Comparison of ENCODE assay signal across 23 cellular contexts in genomic region chr5:83464261-83464660, GRCh38. TPM values are rescaled to one million over a fixed set of nuclear protein-coding genes. Genes with fewer than 3 reads are reported as not detected.
DNase-seq lines count a peak whose midpoint lies in the region; ATAC-seq and TF ChIP-seq lines count a peak whose summit lies in the region.
"Had no signal": no experiment of that assay in that cellular context is flagged by ENCODE, and none has a peak within 500 bp of the region (broad histone marks: within the 10 kb centered on the region; RNA-seq: fewer than 3 reads in every experiment).

No MANE protein-coding gene starts in this region.

- H3K4me3 Mint-ChIP-seq in endodermal cell, result peak overlapping the region; percentile 39
- no peak overlapping the region for H3K4me3 Mint-ChIP-seq in activated CD4-positive, alpha-beta T cell treated with anti-CD3 and anti-CD28 coated beads, Interleukin-2, amount 10 ng/mL, durations not matched to agents 7 days and 5 days
- H3K4me3 Mint-ChIP-seq: CD4-positive, CD25-positive, alpha-beta regulatory T cell had no signal

- H3K4me2 ChIP-seq in DND-41 (ENCODE audit: insufficient read depth, low read length) (no peak overlapping the region), mesendoderm (ENCODE audit: low read length) (no peak overlapping the region)
- H3K4me2 ChIP-seq: BLaER1, KMS-11 had no signal

- H3K4me1 ChIP-seq in DND-41 (ENCODE audit: insufficient read depth, low read length) (no peaks in the 10 kb centered on the region), HUES6 (ENCODE audit: control insufficient read depth, insufficient read depth, low read length) (peaks cover 45% of the 10 kb centered on the region), endodermal cell (ENCODE audit: control insufficient read depth, insufficient read depth, low read length) (peaks cover 4% of the 10 kb centered on the region), mesendoderm (ENCODE audit: control insufficient read depth, low read depth, low read length) (peaks cover 4% of the 10 kb centered on the region)
- H3K4me1 ChIP-seq: BLaER1 had no signal

- H3K27me3 ChIP-seq in DND-41 (ENCODE audit: insufficient read depth, low read length, poor library complexity), result no peaks in the 10 kb centered on the region
- no peaks in the 10 kb centered on the region for H3K27me3 ChIP-seq in HUES6 (ENCODE audit: control insufficient read depth, insufficient read depth, low read length)
- no peaks in the 10 kb centered on the region for H3K27me3 ChIP-seq in endodermal cell (ENCODE audit: control insufficient read depth, insufficient read depth, low read length, poor library complexity, severe bottlenecking)
- H3K27me3 ChIP-seq in mesendoderm (ENCODE audit: insufficient read depth, low read length, poor library complexity), result no peaks in the 10 kb centered on the region
- H3K27me3 ChIP-seq: BLaER1 had no signal

- POLR2A ChIA-PET in activated CD4-positive, alpha-beta T cell treated with anti-CD3 and anti-CD28 coated beads, Interleukin-2, amount 10 ng/mL, durations not matched to agents 7 days and 5 days (lab: Charles Lee), result no interaction called here

- no peak for DNase-seq in DND-41
- DNase-seq in endodermal cell, result no peak
- DNase-seq in mesendoderm, result no peak
- DNase-seq in activated CD4-positive, alpha-beta T cell treated with anti-CD3 and anti-CD28 coated beads, Interleukin-2, amount 10 ng/mL, durations not matched to agents 7 days and 5 days, result no peak
- DNase-seq in DMS153 (lab: John Stamatoyannopoulos, UW), result no peak
- no peak for DNase-seq in GM13977 (ENCODE audit: low spot score)
- DNase-seq in activated CD4-positive, alpha-beta T cell treated with anti-CD3 and anti-CD28 coated beads for 1 hour, result no peak
- DNase-seq: 8988T; ACHN; CD4-positive, CD25-positive, alpha-beta regulatory T cell; EL; GF-D8; IMR-90; MM.1S; NCI-H2029; NCI-H446; NCI-H524 treated with DMSO at 0.1 percent for 48 hours; NCI-H774 had no signal

- peaks cover 24% of the 10 kb centered on the region for H3K4me1 Mint-ChIP-seq in endodermal cell
- H3K4me1 Mint-ChIP-seq in activated CD4-positive, alpha-beta T cell treated with anti-CD3 and anti-CD28 coated beads, Interleukin-2, amount 10 ng/mL, durations not matched to agents 7 days and 5 days, result no peaks in the 10 kb centered on the region
- H3K4me1 Mint-ChIP-seq: CD4-positive, CD25-positive, alpha-beta regulatory T cell had no signal

- 76 to 86% methylated on average over 1 to 3 of the region's 3 CpGs for WGBS in endodermal cell (ENCODE audit: insufficient coverage in 1 of 2, insufficient read length in 1 of 2), 2 experiments
- WGBS in mesendoderm (ENCODE audit: extremely low coverage, insufficient coverage, low lambda C conversion rate), result no CpG with 5 or more reads among the region's 3 CpGs

- no peaks in the 10 kb centered on the region for H3K36me3 Mint-ChIP-seq in endodermal cell (ENCODE audit: low read depth)
- no peaks in the 10 kb centered on the region for H3K36me3 Mint-ChIP-seq in activated CD4-positive, alpha-beta T cell treated with anti-CD3 and anti-CD28 coated beads, Interleukin-2, amount 10 ng/mL, durations not matched to agents 7 days and 5 days (ENCODE audit: low read depth)
- H3K36me3 Mint-ChIP-seq: CD4-positive, CD25-positive, alpha-beta regulatory T cell had no signal

- no peaks in the 10 kb centered on the region for H4K20me1 ChIP-seq in DND-41 (ENCODE audit: insufficient read depth, low read length)
- H4K20me1 ChIP-seq: BLaER1 had no signal

- H3K79me2 ChIP-seq in DND-41 (ENCODE audit: insufficient read depth, low read length) (no peaks in the 10 kb centered on the region), mesendoderm (ENCODE audit: control insufficient read depth, insufficient read depth, low read length) (no peaks in the 10 kb centered on the region)

- no peak overlapping the region for H3K18ac ChIP-seq in mesendoderm (ENCODE audit: low read length)

- peak; percentile 47; the same call in 1 of the 3 replicates for ATAC-seq in DND-41 (ENCODE audit: insufficient read depth, low read depth)
- ATAC-seq: SK-N-SH treated with all-trans-retinoic acid at 6 μM for 48 hours had no signal

- no peak overlapping the region for H4K5ac ChIP-seq in mesendoderm (ENCODE audit: low read length)

- no peaks in the 10 kb centered on the region for H3K79me1 ChIP-seq in mesendoderm (ENCODE audit: low read length)

- peaks cover 15% of the 10 kb centered on the region for H3K9me3 Mint-ChIP-seq in endodermal cell
- no peaks in the 10 kb centered on the region for H3K9me3 Mint-ChIP-seq in activated CD4-positive, alpha-beta T cell treated with anti-CD3 and anti-CD28 coated beads, Interleukin-2, amount 10 ng/mL, durations not matched to agents 7 days and 5 days

- no peak for TF ChIP-seq CTCF in DND-41 (IDR thresholded peaks at IDR 0.05; ENCODE audit: borderline replicate concordance, extremely low read depth, low read length, poor library complexity, severe bottlenecking)
- no peak for TF ChIP-seq CTCF in endodermal cell (conservative IDR thresholded peaks at IDR 0.05)
- no peak for TF ChIP-seq CTCF in GM13977 (IDR thresholded peaks at IDR 0.05; ENCODE audit: extremely low read depth, insufficient read depth, missing control alignments)

- H3K36me3 ChIP-seq in DND-41 (ENCODE audit: insufficient read depth, low read length) (no peaks in the 10 kb centered on the region), HUES6 (ENCODE audit: control insufficient read depth, insufficient read depth, low read length) (no peaks in the 10 kb centered on the region), endodermal cell (ENCODE audit: control insufficient read depth, insufficient read depth, low read length) (no peaks in the 10 kb centered on the region), mesendoderm (ENCODE audit: control insufficient read depth, insufficient read depth, low read length) (no peaks in the 10 kb centered on the region)
- H3K36me3 ChIP-seq: BLaER1 had no signal

- H3K23ac ChIP-seq in mesendoderm (ENCODE audit: low read length), result no peak overlapping the region

- no peak overlapping the region for H3K27ac Mint-ChIP-seq in endodermal cell
- H3K27ac Mint-ChIP-seq in activated CD4-positive, alpha-beta T cell treated with anti-CD3 and anti-CD28 coated beads, Interleukin-2, amount 10 ng/mL, durations not matched to agents 7 days and 5 days, result no peak overlapping the region
- H3K27ac Mint-ChIP-seq: CD4-positive, CD25-positive, alpha-beta regulatory T cell had no signal

- no peak overlapping the region; the same call in 1 of the 2 replicates for H2AFZ ChIP-seq in DND-41 (ENCODE audit: low read depth, low read length)

- H3K27ac ChIP-seq in DND-41 (ENCODE audit: low read length), result no peak overlapping the region
- peak overlapping the region; percentile 44; the same call in 1 of the 2 replicates for H3K27ac ChIP-seq in HUES6 (ENCODE audit: low read depth, low read length)
- H3K27ac ChIP-seq in endodermal cell (ENCODE audit: low read depth, low read length), result no peak overlapping the region
- H3K27ac ChIP-seq in mesendoderm (ENCODE audit: low read depth, low read length), result no peak overlapping the region
- H3K27ac ChIP-seq: BLaER1, HL-60, KMS-11 had no signal

- H3K9me3 ChIP-seq in DND-41 (ENCODE audit: insufficient read depth, low read length, severe bottlenecking) (no peaks in the 10 kb centered on the region), HUES6 (ENCODE audit: control insufficient read depth, insufficient read depth, low read depth, low read length) (no peaks in the 10 kb centered on the region), endodermal cell (ENCODE audit: control insufficient read depth, low read length) (no peaks in the 10 kb centered on the region)
- H3K9me3 ChIP-seq: BLaER1 had no signal

- H3K27me3 Mint-ChIP-seq in endodermal cell (ENCODE audit: insufficient read depth), result peaks cover 4% of the 10 kb centered on the region
- peaks cover 28% of the 10 kb centered on the region for H3K27me3 Mint-ChIP-seq in activated CD4-positive, alpha-beta T cell treated with anti-CD3 and anti-CD28 coated beads, Interleukin-2, amount 10 ng/mL, durations not matched to agents 7 days and 5 days

- no peak overlapping the region for H2AK5ac ChIP-seq in mesendoderm (ENCODE audit: low read length)

- in situ Hi-C loops in GM13977 (cut with MboI; ENCODE audit: low pct_unique_long_range_greater_than_20kb, low sequenced_read_pairs, unreplicated experiment), result no loop called here

- H3K9ac ChIP-seq in DND-41 (ENCODE audit: low read depth, low read length), result no peak overlapping the region
- H3K9ac ChIP-seq in HUES6 (ENCODE audit: low read length), result peak overlapping the region; percentile 41
- no peak overlapping the region for H3K9ac ChIP-seq in endodermal cell (ENCODE audit: extremely low read depth, low read length, poor library complexity, severe bottlenecking)
- no peak overlapping the region for H3K9ac ChIP-seq in mesendoderm (ENCODE audit: low read length)
- H3K9ac ChIP-seq: BLaER1, KMS-11 had no signal

- no peak overlapping the region for H2BK5ac ChIP-seq in mesendoderm (ENCODE audit: low read length)

- no peak overlapping the region for H3K4me3 ChIP-seq in DND-41 (ENCODE audit: low read depth in 1 of 2, low read length in 2 of 2)
- peak overlapping the region; percentile 62 for H3K4me3 ChIP-seq in HUES6 (ENCODE audit: low read depth, low read length)
- H3K4me3 ChIP-seq in endodermal cell (ENCODE audit: low read length), result peak overlapping the region; percentile 73
- H3K4me3 ChIP-seq in mesendoderm (ENCODE audit: low read length), result no peak overlapping the region
- H3K4me3 ChIP-seq: BLaER1 had no signal

- no peak overlapping the region for H2BK120ac ChIP-seq in mesendoderm (ENCODE audit: low read depth, low read length)

- peak overlapping the region; percentile 43 for H3K56ac ChIP-seq in mesendoderm (ENCODE audit: low read length)

- CTCF ChIA-PET in activated CD4-positive, alpha-beta T cell treated with anti-CD3 and anti-CD28 coated beads, Interleukin-2, amount 10 ng/mL, durations not matched to agents 7 days and 5 days (lab: Charles Lee), result interaction anchor here (0.6 kb wide), 1 partner anchor 22 kb away, joined by 3 read pairs; no protein-coding TSS in a partner anchor

- no peak overlapping the region for H3K4ac ChIP-seq in mesendoderm (ENCODE audit: low read depth, low read length)

- no peak overlapping the region for H2BK15ac ChIP-seq in mesendoderm (replicated peaks; ENCODE audit: low read depth)

- H4K8ac ChIP-seq in mesendoderm (ENCODE audit: low read depth, low read length), result peak overlapping the region; percentile 13

RNA-seq across cellular contexts. Expression of gene VCAN, which starts 7.3 kb away (rescaled TPM):
- total RNA-seq in endodermal cell, result 100 to 1,000 TPM; 363 to 397 TPM
- polyA plus RNA-seq in endodermal cell (2013, experiment 1 of 2), result 188 TPM
- 171 TPM for polyA plus RNA-seq in endodermal cell (2013, experiment 2 of 2)
- polyA plus RNA-seq in mesendoderm (2013, experiment 1 of 2), result 115 TPM
- 116 TPM for polyA plus RNA-seq in mesendoderm (2013, experiment 2 of 2)
- total RNA-seq in activated CD4-positive, alpha-beta T cell treated with anti-CD3 and anti-CD28 coated beads, Interleukin-2, amount 10 ng/mL, durations not matched to agents 7 days and 5 days, result under 1 TPM; 0.12 to 0.27 TPM
- total RNA-seq: CD4-positive, CD25-positive, alpha-beta regulatory T cell had no signal

Comparison
In these comparisons a context has a peak if more than half of its experiments do, and no peak if none do; other contexts are left out.
1. H3K4me3 ChIP-seq: peak in HUES6 (single experiment) and endodermal cell (single experiment); none in DND-41 (0 of 2) and mesendoderm (single experiment).
2. RNA of gene VCAN, which starts 7.3 kb away (total RNA-seq): 363 to 397 TPM in endodermal cell; 0.12 to 0.27 TPM in activated CD4-positive, alpha-beta T cell treated with anti-CD3 and anti-CD28 coated beads, Interleukin-2, amount 10 ng/mL, durations not matched to agents 7 days and 5 days; every median in the first group is over 100 times any median in the second.